ENCODE assay signal across 27 cellular contexts in the genomic region with DNA sequence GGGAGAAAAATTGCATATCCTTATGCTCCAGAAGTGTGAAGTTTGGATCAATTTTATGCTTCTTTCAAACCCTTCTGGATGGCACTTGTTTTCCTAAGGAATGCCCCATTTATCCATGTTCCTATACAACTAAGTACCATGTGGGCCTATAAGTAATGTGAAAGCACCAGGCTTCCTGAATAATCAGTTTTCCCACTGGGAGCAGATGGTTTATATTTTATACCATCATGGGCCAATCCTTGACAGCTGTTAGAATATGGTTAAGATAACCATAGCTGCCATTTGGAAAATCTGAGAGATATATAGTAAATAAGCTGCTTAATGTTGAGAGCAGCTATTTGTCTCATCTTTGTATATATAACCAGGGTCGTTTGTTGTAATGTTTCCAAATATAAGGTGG.
"Had no signal": no experiment of that assay in that cellular context is flagged by ENCODE, and none has a peak within 500 bp of the region (broad histone marks: within the 10 kb centered on the region; RNA-seq: fewer than 3 reads in every experiment).

No MANE protein-coding gene starts in this region.

- H3K4me3 Mint-ChIP-seq: activated B cell treated with CpG ODN at 0.5 μM for 24 hours; activated CD8-positive, alpha-beta T cell treated with anti-CD3 and anti-CD28 coated beads for 36 hours; activated naive CD8-positive, alpha-beta T cell; activated T-cell treated with anti-CD3 and anti-CD28 coated beads, Interleukin-2, amount 50 U/mL, for 4 hours; activated T-helper 17 cell treated with anti-CD3 and anti-CD28 coated beads, Interleukin-2, amount 50 U/mL, for 72 hours; central memory CD8-positive, alpha-beta T cell; effector memory CD8-positive, alpha-beta T cell; T-helper 17 cell; T-helper 2 cell treated with Interferon-gamma antibody and Interleukin-4, amounts not matched to agents 5 μg/mL and 100 μg/mL, for 36 hours had no signal

- DNase-seq: activated B cell treated with CpG ODN at 0.5 μM for 24 hours; activated CD4-positive, alpha-beta T cell treated with anti-CD3 and anti-CD28 coated beads for 48 hours; activated CD4-positive, alpha-beta T cell treated with anti-CD3 and anti-CD28 coated beads, Interleukin-2, amount 50 U/mL, for 1 hour; activated CD4-positive, alpha-beta T cell treated with anti-CD3 and anti-CD28 coated beads, Interleukin-2, amount 50 U/mL, for 48 hours; activated CD8-positive, alpha-beta memory T cell treated with anti-CD3 and anti-CD28 coated beads for 24 hours; activated CD8-positive, alpha-beta T cell treated with anti-CD3 and anti-CD28 coated beads for 36 hours; activated effector memory CD4-positive, alpha-beta T cell treated with Interleukin-2 at 50 U/mL for 16 hours; activated gamma-delta T cell treated with Interleukin-2 at 50 U/mL for 16 hours; activated naive CD4-positive, alpha-beta T cell treated with anti-CD3 and anti-CD28 coated beads, Interleukin-2, amount 50 U/mL, for 16 hours; activated naive CD4-positive, alpha-beta T cell treated with Interleukin-2 at 50 U/mL for 16 hours; activated T-cell treated with anti-CD3 and anti-CD28 coated beads, Interleukin-2, amount 50 U/mL, for 4 hours; amniotic stem cell; brain microvascular endothelial cell; dermis blood vessel endothelial cell; effector CD4-positive, alpha-beta T cell; effector memory CD8-positive, alpha-beta T cell; erythroblast; foreskin keratinocyte; gastrocnemius medialis; heart right ventricle; T-helper 17 cell; T1000; WERI-Rb-1 had no signal

- H3K36me3 Mint-ChIP-seq: activated naive CD8-positive, alpha-beta T cell had no signal

- H3K27me3 Mint-ChIP-seq: activated B cell treated with CpG ODN at 0.5 μM for 24 hours; activated CD8-positive, alpha-beta T cell treated with anti-CD3 and anti-CD28 coated beads for 36 hours; activated naive CD8-positive, alpha-beta T cell; activated T-helper 17 cell treated with anti-CD3 and anti-CD28 coated beads, Interleukin-2, amount 50 U/mL, for 72 hours; central memory CD8-positive, alpha-beta T cell; effector memory CD8-positive, alpha-beta T cell; T-helper 17 cell had no signal

- H3K27ac Mint-ChIP-seq: activated B cell treated with CpG ODN at 0.5 μM for 24 hours; activated CD8-positive, alpha-beta T cell treated with anti-CD3 and anti-CD28 coated beads for 36 hours; activated naive CD8-positive, alpha-beta T cell; activated T-helper 17 cell treated with anti-CD3 and anti-CD28 coated beads, Interleukin-2, amount 50 U/mL, for 72 hours; effector memory CD8-positive, alpha-beta T cell; T-helper 17 cell; T-helper 2 cell treated with Interferon-gamma antibody and Interleukin-4, amounts not matched to agents 5 μg/mL and 100 μg/mL, for 36 hours had no signal

- H3K4me1 Mint-ChIP-seq: activated B cell treated with CpG ODN at 0.5 μM for 24 hours; activated T-helper 17 cell treated with anti-CD3 and anti-CD28 coated beads, Interleukin-2, amount 50 U/mL, for 72 hours; central memory CD8-positive, alpha-beta T cell; T-helper 17 cell had no signal
